Comparison of ENCODE assay signal across 13 cellular contexts in genomic region chr17:29918922-29919856, GRCh38. TPM values are rescaled to one million over a fixed set of nuclear protein-coding genes. Genes with fewer than 3 reads are reported as not detected.
DNase-seq lines count a peak whose midpoint lies in the region; ATAC-seq and TF ChIP-seq lines count a peak whose summit lies in the region.
"Had no signal": no experiment of that assay in that cellular context is flagged by ENCODE, and none has a peak within 500 bp of the region (broad histone marks: within the 10 kb centered on the region; RNA-seq: fewer than 3 reads in every experiment).

No MANE protein-coding gene starts in this region.

- H2AK5ac ChIP-seq in trophoblast cell (ENCODE audit: low read length): no peak overlapping the region

- H3K27me3 Mint-ChIP-seq in GM23338 (ENCODE audit: insufficient read depth, low read depth, poor library complexity): peaks cover 1% of the 10 kb centered on the region
- H3K27me3 Mint-ChIP-seq in endothelial cell (ENCODE audit: unreplicated experiment): no peaks in the 10 kb centered on the region
- H3K27me3 Mint-ChIP-seq: central memory CD8-positive, alpha-beta T cell had no signal

- H3K14ac ChIP-seq in trophoblast cell (ENCODE audit: low read length): no peak overlapping the region

- no peaks in the 10 kb centered on the region for H3F3A ChIP-seq in GM23338 (replicated peaks; ENCODE audit: low read depth)

- H3K4me2 ChIP-seq in GM23338 (no peak overlapping the region), trophoblast cell (ENCODE audit: low read length) (peak overlapping the region; percentile 54)

- H4K91ac ChIP-seq in trophoblast cell (ENCODE audit: low read depth, low read length): no peak overlapping the region

- no peak overlapping the region for H2BK12ac ChIP-seq in trophoblast cell (ENCODE audit: low read length)

- no peak overlapping the region for H3K4ac ChIP-seq in trophoblast cell (ENCODE audit: low read depth, low read length)

- H2BK120ac ChIP-seq in trophoblast cell (ENCODE audit: insufficient read depth, low read length, poor library complexity): no peak overlapping the region

- no peaks in the 10 kb centered on the region for H3K9me3 ChIP-seq in trophoblast cell (ENCODE audit: insufficient read depth, low read depth, low read length)
- H3K9me3 ChIP-seq: heart right ventricle, thoracic aorta had no signal

- H3K9ac ChIP-seq in trophoblast cell (ENCODE audit: low read length): no peak overlapping the region

- H4K12ac ChIP-seq in trophoblast cell (ENCODE audit: low read depth, low read length): no peak overlapping the region

- H2AFZ ChIP-seq in GM23338: no peak overlapping the region
- no peak overlapping the region for H2AFZ ChIP-seq in trophoblast cell (ENCODE audit: insufficient read depth, low read length, poor library complexity)

- H3K27me3 ChIP-seq in GM23338 (ENCODE audit: insufficient read depth) (no peaks in the 10 kb centered on the region), trophoblast cell (ENCODE audit: insufficient read depth, low read length) (no peaks in the 10 kb centered on the region)
- H3K27me3 ChIP-seq: heart right ventricle had no signal

- POLR2A ChIA-PET in RWPE1 (lab: Yijun Ruan, JAX; ENCODE audit: low non-redundant PET): no interaction called here

- intact Hi-C loops in posterior cingulate gyrus (cut with DNase I): no loop called here

- H3K4me3 ChIP-seq in GM23338 (no peak overlapping the region), trophoblast cell (ENCODE audit: low read depth, low read length) (no peak overlapping the region)
- H3K4me3 ChIP-seq: heart right ventricle, thoracic aorta had no signal

- H3K79me1 ChIP-seq in trophoblast cell (ENCODE audit: low read length): peaks cover 2% of the 10 kb centered on the region

- H3K4me1 Mint-ChIP-seq in GM23338 (peaks cover 4% of the 10 kb centered on the region; the same call in 1 of the 3 replicates), endothelial cell (ENCODE audit: unreplicated experiment) (peaks cover 10% of the 10 kb centered on the region)

- H3K23ac ChIP-seq in trophoblast cell (ENCODE audit: low read length): no peak overlapping the region

- no peak for DNase-seq in GM23338 (ENCODE audit: low spot score)
- DNase-seq in RWPE1 (ENCODE audit: low spot score): peak; percentile 59
- no peak for DNase-seq in endothelial cell (ENCODE audit: low spot score)
- DNase-seq in trophoblast cell: peak; percentile 14 to 80
- no peak for DNase-seq in SW480 (ENCODE audit: low spot score)
- DNase-seq in posterior cingulate gyrus: no peak
- DNase-seq in NCI-H510A treated with DMSO at 0.1 percent for 48 hours (lab: John Stamatoyannopoulos, UW): no peak
- DNase-seq in stimulated activated CD4-positive, alpha-beta T cell treated with anti-CD3 and anti-CD28 coated beads, Interleukin-1b, Interleukin-23, amount 100 ng/mL, for 48 hours: no peak
- DNase-seq: activated CD8-positive, alpha-beta memory T cell treated with anti-CD3 and anti-CD28 coated beads, Interleukin-2, amount 50 U/mL, for 4 hours; heart right ventricle; NCI-H2081 treated with DMSO at 0.1 percent for 48 hours had no signal

- H3K4me1 ChIP-seq in GM23338 (ENCODE audit: insufficient read depth): no peaks in the 10 kb centered on the region
- peaks cover 3% of the 10 kb centered on the region in 2 experiments for H3K4me1 ChIP-seq in trophoblast cell (ENCODE audit: control insufficient read depth in 1 of 2, insufficient read depth in 2 of 2, low read length in 2 of 2)

- no peaks in the 10 kb centered on the region for H3K9me2 ChIP-seq in GM23338 (ENCODE audit: insufficient read depth)

- H2BK5ac ChIP-seq in trophoblast cell (ENCODE audit: low read depth, low read length, poor library complexity): peak overlapping the region; percentile 63

- no peak overlapping the region for H3K4me3 Mint-ChIP-seq in GM23338
- no peak overlapping the region for H3K4me3 Mint-ChIP-seq in endothelial cell (ENCODE audit: unreplicated experiment)
- H3K4me3 Mint-ChIP-seq: central memory CD8-positive, alpha-beta T cell had no signal

- no peak overlapping the region for H4K8ac ChIP-seq in trophoblast cell (ENCODE audit: low read depth, low read length)

- peaks cover 18% of the 10 kb centered on the region for H3K79me2 ChIP-seq in GM23338 (replicated peaks; ENCODE audit: insufficient read depth)
- H3K79me2 ChIP-seq in trophoblast cell (ENCODE audit: control insufficient read depth, insufficient read depth, low read length, poor library complexity): peaks cover 2% of the 10 kb centered on the region

- no peak overlapping the region for H3K18ac ChIP-seq in trophoblast cell (ENCODE audit: low read length)

- no peaks in the 10 kb centered on the region for H3K9me3 Mint-ChIP-seq in GM23338
- no peaks in the 10 kb centered on the region for H3K9me3 Mint-ChIP-seq in endothelial cell (ENCODE audit: unreplicated experiment)
- H3K9me3 Mint-ChIP-seq: central memory CD8-positive, alpha-beta T cell had no signal

- H4K20me1 ChIP-seq in GM23338 (replicated peaks; ENCODE audit: insufficient read depth): peaks cover 5% of the 10 kb centered on the region; the same call in 1 of the 2 replicates

- H3K27ac Mint-ChIP-seq in GM23338: 0 out of 2 replicates have a peak overlapping the region, but pooled peaks have one; percentile 34
- peak overlapping the region; percentile 88 for H3K27ac Mint-ChIP-seq in endothelial cell (ENCODE audit: unreplicated experiment)

- H3K27ac ChIP-seq in GM23338 (ENCODE audit: low read depth) (no peak overlapping the region), RWPE1 (peak overlapping the region; percentile 55), trophoblast cell (ENCODE audit: low read depth, low read length) (peak overlapping the region; percentile 61)
- H3K27ac ChIP-seq: thoracic aorta had no signal

- no peaks in the 10 kb centered on the region for H3K36me3 ChIP-seq in GM23338 (ENCODE audit: insufficient read depth)
- no peaks in the 10 kb centered on the region for H3K36me3 ChIP-seq in trophoblast cell (ENCODE audit: control insufficient read depth in 1 of 2, insufficient read depth in 2 of 2, low read length in 2 of 2)
- H3K36me3 ChIP-seq: thoracic aorta had no signal

- WGBS in trophoblast cell (ENCODE audit: extremely low coverage, insufficient coverage, insufficient read length): no CpG with 5 or more reads among the region's 3 CpGs

- H3K36me3 Mint-ChIP-seq in GM23338 (ENCODE audit: low read depth) (no peaks in the 10 kb centered on the region), endothelial cell (ENCODE audit: low read depth, unreplicated experiment) (no peaks in the 10 kb centered on the region)

- ATAC-seq in GM23338: no peak

- CTCF ChIA-PET in RWPE1 (lab: Yijun Ruan, JAX): interaction anchor here (0.5 to 1.1 kb wide), 5 partner anchors 12 to 767 kb away, joined by 3 read pairs; partner anchors contain the start of gene GIT1

- TF ChIP-seq CTCF in GM23338 (conservative IDR thresholded peaks at IDR 0.05; ENCODE audit: low read depth in 2 of 2) (no peak), RWPE1 (conservative IDR thresholded peaks at IDR 0.05; ENCODE audit: low read depth) (no peak), endothelial cell (IDR thresholded peaks at IDR 0.05; ENCODE audit: unreplicated experiment) (no peak)

TF ChIP-seq in GM23338, 12 proteins besides CTCF, POLR2A, EP300 and RAD21 (continues in another document):
- no peak for TF ChIP-seq JUNB (IDR thresholded peaks at IDR 0.05; ENCODE audit: unreplicated experiment)
- no peak for TF ChIP-seq REST (IDR thresholded peaks at IDR 0.05; ENCODE audit: unreplicated experiment)

RNA-seq across cellular contexts. Expression of gene SSH2, which starts 10.8 kb away (rescaled TPM):
- total RNA-seq in GM23338 (2014; rRNA removed; shearing (Covaris generic)): 9.9 and 13.2 TPM in 2 replicates
- polyA plus RNA-seq in GM23338 (2016; fragmentation: Nextera tagmentation; extraction: Ambion mirVana): 10.9 and 12.1 TPM in 2 replicates
- 81.2 TPM for total RNA-seq in endothelial cell (ENCODE audit: unreplicated experiment)
- polyA plus RNA-seq in trophoblast cell (2013): 26.4 and 27.7 TPM in 2 replicates

RNA-seq across cellular contexts. Expression of gene EFCAB5, which starts 22.2 kb away (rescaled TPM):
- not detected in 2 replicates for total RNA-seq in GM23338 (2014; rRNA removed; shearing (Covaris generic))
- 0.68 and 1.1 TPM in 2 replicates for polyA plus RNA-seq in GM23338 (2016; fragmentation: Nextera tagmentation; extraction: Ambion mirVana)
- total RNA-seq in endothelial cell (ENCODE audit: unreplicated experiment): 0.26 TPM
- 0.18 and 0.19 TPM in 2 replicates for polyA plus RNA-seq in trophoblast cell (2013)

Comparison
In these comparisons a context has a peak if more than half of its experiments do, and no peak if none do; other contexts are left out.
1. DNase-seq: peak in RWPE1 (single experiment) and trophoblast cell (2 of 2); none in GM23338 (single experiment), endothelial cell (single experiment), SW480 (single experiment), posterior cingulate gyrus (0 of 10), NCI-H510A treated with DMSO at 0.1 percent for 48 hours (single experiment) and stimulated activated CD4-positive, alpha-beta T cell treated with anti-CD3 and anti-CD28 coated beads, Interleukin-1b, Interleukin-23, amount 100 ng/mL, for 48 hours (single experiment).